In the genomic region with DNA sequence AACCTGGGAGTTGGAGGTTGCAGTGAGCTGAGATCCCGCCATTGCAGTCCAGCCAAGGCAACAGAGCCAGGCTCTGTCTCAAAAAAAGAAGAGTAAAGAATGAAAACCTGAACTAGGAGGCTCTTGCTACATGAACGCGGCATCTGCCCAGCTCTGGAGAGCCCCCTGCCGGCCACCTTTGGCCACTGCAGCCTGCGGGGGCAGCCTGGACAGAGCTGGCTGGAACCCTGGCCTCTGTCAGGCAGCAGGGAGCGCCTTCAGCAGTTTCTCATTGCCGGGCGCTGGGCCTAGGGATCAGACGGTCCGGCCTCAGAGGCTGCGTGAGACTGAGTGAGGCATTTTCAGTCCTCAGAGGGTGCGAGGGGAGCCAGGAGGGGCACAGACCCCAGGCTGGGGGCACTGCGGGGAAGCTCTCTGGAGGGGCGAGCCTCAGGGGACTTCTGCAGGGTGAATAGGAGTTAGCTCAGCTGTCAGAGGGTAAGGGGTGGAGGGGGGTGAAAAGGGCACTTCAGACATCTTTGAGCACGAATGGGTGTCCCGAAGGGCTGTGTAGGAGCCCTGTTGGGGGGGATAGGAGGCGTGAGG, we compare ENCODE assay signal across 9 cellular contexts. TPM values are rescaled to one million over a fixed set of nuclear protein-coding genes. Genes with fewer than 3 reads are reported as not detected.
DNase-seq lines count a peak whose midpoint lies in the region; ATAC-seq and TF ChIP-seq lines count a peak whose summit lies in the region.
"Had no signal": no experiment of that assay in that cellular context is flagged by ENCODE, and none has a peak within 500 bp of the region (broad histone marks: within the 10 kb centered on the region; RNA-seq: fewer than 3 reads in every experiment).

No MANE protein-coding gene starts in this region.

- no peak for TF ChIP-seq POLR2A in esophagus squamous epithelium (IDR thresholded peaks at IDR 0.05)

- H3K36me3 ChIP-seq in GM06990 (ENCODE audit: control insufficient read depth, insufficient read depth, low read length), result no peaks in the 10 kb centered on the region
- no peaks in the 10 kb centered on the region for H3K36me3 ChIP-seq in OCI-LY1 (ENCODE audit: insufficient read depth, low read length)
- H3K36me3 ChIP-seq in esophagus squamous epithelium, result no peaks in the 10 kb centered on the region
- H3K36me3 ChIP-seq in naive thymus-derived CD4-positive, alpha-beta T cell (ENCODE audit: control insufficient read depth in 2 of 3, insufficient read depth in 3 of 3, low read length in 3 of 3), result no peaks in the 10 kb centered on the region

- H3K9me3 ChIP-seq in OCI-LY1 (ENCODE audit: low read length) (no peaks in the 10 kb centered on the region), esophagus squamous epithelium (no peaks in the 10 kb centered on the region)
- no peaks in the 10 kb centered on the region for H3K9me3 ChIP-seq in naive thymus-derived CD4-positive, alpha-beta T cell (ENCODE audit: control insufficient read depth in 2 of 3, low read length in 3 of 3)

- H3K27me3 ChIP-seq in GM06990 (replicated peaks; ENCODE audit: control insufficient read depth, insufficient read depth, low read length) (no peaks in the 10 kb centered on the region; the same call in 1 of the 2 replicates), OCI-LY1 (ENCODE audit: insufficient read depth, low read length) (no peaks in the 10 kb centered on the region), esophagus squamous epithelium (peaks cover 0 to 100% (median 3%) of the 10 kb centered on the region in 4 donors)
- no peaks in the 10 kb centered on the region for H3K27me3 ChIP-seq in naive thymus-derived CD4-positive, alpha-beta T cell (ENCODE audit: control insufficient read depth in 2 of 2, insufficient read depth in 2 of 2, low read length in 2 of 2)

- ATAC-seq in HG03520 (IDR thresholded peaks at IDR 0.05; ENCODE audit: unreplicated experiment) (peak; percentile 51), HG02884 (IDR thresholded peaks at IDR 0.05; ENCODE audit: unreplicated experiment) (no peak)
- peak; percentile 80 for ATAC-seq in naive thymus-derived CD4-positive, alpha-beta T cell
- ATAC-seq in stimulated activated effector memory CD8-positive, alpha-beta T cell treated with anti-CD3 and anti-CD28 coated beads, Interleukin-12 subunit alpha, Interleukin-12 subunit beta, amount 100 ng/mL, for 72 hours, result peak; percentile 68

- peak overlapping the region in 1 of 9 donors; percentile 2 for H3K27ac Mint-ChIP-seq in naive thymus-derived CD4-positive, alpha-beta T cell
- no peak overlapping the region for H3K27ac Mint-ChIP-seq in stimulated activated effector memory CD8-positive, alpha-beta T cell treated with anti-CD3 and anti-CD28 coated beads, Interleukin-12 subunit alpha, Interleukin-12 subunit beta, amount 100 ng/mL, for 72 hours

- no peak overlapping the region for H2AFZ ChIP-seq in OCI-LY1 (ENCODE audit: low read length)

- intact Hi-C loops in esophagus squamous epithelium (cut with DNase I), result no loop called here
- intact Hi-C loops in naive thymus-derived CD4-positive, alpha-beta T cell (cut with micrococcal nuclease), result loop anchor here (1.0 kb wide), 3 partner anchors 134 to 374 kb away; no protein-coding TSS in a partner anchor

- CTCF ChIA-PET in naive thymus-derived CD4-positive, alpha-beta T cell (lab: Charles Lee), result interaction anchor here (0.6 to 1.5 kb wide), 10 partner anchors 12 to 430 kb away, joined by 3 to 5 read pairs (median 3); no protein-coding TSS in a partner anchor

- H3K4me3 ChIP-seq in GM06990 (replicated peaks; ENCODE audit: low read depth, low read length), result no peak overlapping the region
- no peak overlapping the region for H3K4me3 ChIP-seq in OCI-LY1 (ENCODE audit: low read depth, low read length, poor library complexity, severe bottlenecking)
- no peak overlapping the region for H3K4me3 ChIP-seq in esophagus squamous epithelium
- H3K4me3 ChIP-seq in naive thymus-derived CD4-positive, alpha-beta T cell (ENCODE audit: low read length), result no peak overlapping the region

- no peaks in the 10 kb centered on the region for H4K20me1 ChIP-seq in OCI-LY1 (ENCODE audit: insufficient read depth, low read length)

- H3K4me1 Mint-ChIP-seq in naive thymus-derived CD4-positive, alpha-beta T cell, result peaks cover 0 to 4% (median 0%) of the 10 kb centered on the region in 7 donors
- H3K4me1 Mint-ChIP-seq in stimulated activated effector memory CD8-positive, alpha-beta T cell treated with anti-CD3 and anti-CD28 coated beads, Interleukin-12 subunit alpha, Interleukin-12 subunit beta, amount 100 ng/mL, for 72 hours, result peaks cover 6% of the 10 kb centered on the region

- 22 to 28% methylated on average over 5 to 8 of the region's 17 CpGs for WGBS in esophagus squamous epithelium, 2 donors

- H3K27me3 Mint-ChIP-seq in naive thymus-derived CD4-positive, alpha-beta T cell, result peaks cover 3 to 27% (median 18%) of the 10 kb centered on the region in 5 donors

- H3K27ac ChIP-seq in OCI-LY1 (ENCODE audit: low read depth, low read length, poor library complexity, severe bottlenecking) (no peak overlapping the region), esophagus squamous epithelium (no peak overlapping the region)
- no peak overlapping the region for H3K27ac ChIP-seq in naive thymus-derived CD4-positive, alpha-beta T cell (ENCODE audit: low read depth, low read length)

- H3K4me3 Mint-ChIP-seq in naive thymus-derived CD4-positive, alpha-beta T cell, result no peak overlapping the region
- H3K4me3 Mint-ChIP-seq in stimulated activated effector memory CD8-positive, alpha-beta T cell treated with anti-CD3 and anti-CD28 coated beads, Interleukin-12 subunit alpha, Interleukin-12 subunit beta, amount 100 ng/mL, for 72 hours, result no peak overlapping the region

- peak; percentile 99 for TF ChIP-seq CTCF in GM06990 (IDR thresholded peaks at IDR 0.05; ENCODE audit: insufficient read depth, low read length, poor library complexity, severe bottlenecking)
- TF ChIP-seq CTCF in OCI-LY1 (IDR thresholded peaks at IDR 0.05; ENCODE audit: low read length), result peak; percentile 61
- TF ChIP-seq CTCF in esophagus squamous epithelium (IDR thresholded peaks at IDR 0.05), result peak; percentile 96 to 100 (median 98)

- no peaks in the 10 kb centered on the region for H3K36me3 Mint-ChIP-seq in naive thymus-derived CD4-positive, alpha-beta T cell
- H3K36me3 Mint-ChIP-seq in stimulated activated effector memory CD8-positive, alpha-beta T cell treated with anti-CD3 and anti-CD28 coated beads, Interleukin-12 subunit alpha, Interleukin-12 subunit beta, amount 100 ng/mL, for 72 hours, result no peaks in the 10 kb centered on the region

- no peak overlapping the region for H3K9ac ChIP-seq in OCI-LY1 (ENCODE audit: low read length)

- no peaks in the 10 kb centered on the region for H3F3A ChIP-seq in OCI-LY1 (ENCODE audit: insufficient read depth, low read length)

- DNase-seq in GM06990 (ENCODE audit: extremely low read depth, insufficient read length), result peak; percentile 72
- peak; percentile 76 for DNase-seq in activated T-cell treated with anti-CD3 and anti-CD28 coated beads for 48 hours (ENCODE audit: low read depth)
- DNase-seq in esophagus squamous epithelium (lab: John Stamatoyannopoulos, UW), result no peak
- peak; percentile 39 to 84 (median 70) for DNase-seq in naive thymus-derived CD4-positive, alpha-beta T cell
- peak; percentile 89 to 92 for DNase-seq in stimulated activated effector memory CD8-positive, alpha-beta T cell treated with anti-CD3 and anti-CD28 coated beads, Interleukin-12 subunit alpha, Interleukin-12 subunit beta, amount 100 ng/mL, for 72 hours (ENCODE audit: low spot score in 2 of 2)

- peaks cover 0 to 2% (median 0%) of the 10 kb centered on the region in 11 donors for H3K9me3 Mint-ChIP-seq in naive thymus-derived CD4-positive, alpha-beta T cell
- H3K9me3 Mint-ChIP-seq in stimulated activated effector memory CD8-positive, alpha-beta T cell treated with anti-CD3 and anti-CD28 coated beads, Interleukin-12 subunit alpha, Interleukin-12 subunit beta, amount 100 ng/mL, for 72 hours, result no peaks in the 10 kb centered on the region

- POLR2A ChIA-PET in naive thymus-derived CD4-positive, alpha-beta T cell (lab: Charles Lee), result interaction anchor here (1.1 kb wide), 1 partner anchor 286 kb away, joined by 3 read pairs; no protein-coding TSS in a partner anchor

- H3K9me2 ChIP-seq in OCI-LY1 (ENCODE audit: low read depth, low read length), result no peaks in the 10 kb centered on the region

- H3K79me2 ChIP-seq in OCI-LY1 (ENCODE audit: insufficient read depth, low read length), result no peaks in the 10 kb centered on the region

- no peak overlapping the region for H3K4me2 ChIP-seq in OCI-LY1 (ENCODE audit: low read length)

- H3K4me1 ChIP-seq in OCI-LY1 (ENCODE audit: insufficient read depth, low read length, severe bottlenecking) (no peaks in the 10 kb centered on the region), esophagus squamous epithelium (peaks cover 24 to 49% (median 24%) of the 10 kb centered on the region in 3 donors)
- H3K4me1 ChIP-seq in naive thymus-derived CD4-positive, alpha-beta T cell (ENCODE audit: control insufficient read depth in 2 of 2, insufficient read depth in 2 of 2, low read length in 2 of 2), result no peaks in the 10 kb centered on the region

RNA-seq across cellular contexts. Expression of a gene that starts 17.5 kb away (rescaled TPM):
- total RNA-seq in esophagus squamous epithelium, result under 1 TPM in 2 of 4 donors, not detected in 2; 0.26 to 0.45 TPM
- total RNA-seq in naive thymus-derived CD4-positive, alpha-beta T cell, result not detected
- polyA plus RNA-seq in naive thymus-derived CD4-positive, alpha-beta T cell, result not detected

RNA-seq across cellular contexts. Expression of a gene that starts 38.9 kb away (rescaled TPM):
- under 1 TPM in 1 of 4 donors, not detected in 3; 0.38 TPM for total RNA-seq in esophagus squamous epithelium
- total RNA-seq in naive thymus-derived CD4-positive, alpha-beta T cell, result under 1 TPM in 2 of 5 experiments, not detected in 3; 0.54 to 0.82 TPM
- not detected for polyA plus RNA-seq in naive thymus-derived CD4-positive, alpha-beta T cell
- total RNA-seq: pulmonary artery endothelial cell had no signal

RNA-seq across cellular contexts. Expression of a gene that starts 51.6 kb away (rescaled TPM):
- 100 to 1,000 TPM in 3 of 4 donors, 10 to 100 TPM in 1; 76.6 to 166 (median 126) TPM for total RNA-seq in esophagus squamous epithelium
- total RNA-seq in naive thymus-derived CD4-positive, alpha-beta T cell, result 10 to 100 TPM; 65.2 to 88.6 (median 79.4) TPM
- polyA plus RNA-seq in naive thymus-derived CD4-positive, alpha-beta T cell, result 100 to 1,000 TPM; 103 to 126 TPM
